ENCODE assay signal across 12 cellular contexts in genomic region chr10:62080905-62081304, GRCh38.
DNase-seq lines count a peak whose midpoint lies in the region; ATAC-seq and TF ChIP-seq lines count a peak whose summit lies in the region.
"Had no signal": no experiment of that assay in that cellular context is flagged by ENCODE, and none has a peak within 500 bp of the region (broad histone marks: within the 10 kb centered on the region; RNA-seq: fewer than 3 reads in every experiment).

No MANE protein-coding gene starts in this region.

- H3K4me2 ChIP-seq in SK-N-SH: peak overlapping the region; percentile 77; the same call in 1 of the 2 replicates
- H3K4me2 ChIP-seq in OCI-LY3 (ENCODE audit: low read length): peak overlapping the region; percentile 75

- no peak for TF ChIP-seq POLR2A in esophagus muscularis mucosa (IDR thresholded peaks at IDR 0.05; ENCODE audit: low read depth)

- H3K9ac ChIP-seq in SK-N-SH (no peak overlapping the region), OCI-LY3 (ENCODE audit: low read length) (peak overlapping the region; percentile 70)

- no peaks in the 10 kb centered on the region for H3K9me2 ChIP-seq in SK-N-SH

- TF ChIP-seq CTCF in SK-N-SH (IDR thresholded peaks at IDR 0.05): no peak; the same call in 1 of the 2 replicates
- no peak for TF ChIP-seq CTCF in OCI-LY3 (IDR thresholded peaks at IDR 0.05; ENCODE audit: low read depth, low read length)
- peak in 1 of 3 experiments; percentile 6 for TF ChIP-seq CTCF in esophagus muscularis mucosa (IDR thresholded peaks at IDR 0.05)

- H3K36me3 Mint-ChIP-seq in stimulated activated memory B cell treated with anti-CD40 and anti-IgM and Interleukin-4, amounts not matched to agents 10 μg/mL and 1 μg/mL and 100 μg/mL, for 72 hours: peaks cover 63% of the 10 kb centered on the region

- POLR2A ChIA-PET in SK-N-SH (lab: Yijun Ruan, JAX): no interaction called here

- H3K27ac ChIP-seq in SK-N-SH (ENCODE audit: low read depth in 2 of 2, low read length in 1 of 2): peak overlapping the region; percentile 91 to 97; a peak in 3 of 4 replicates
- H3K27ac ChIP-seq in OCI-LY3 (ENCODE audit: low read length): peak overlapping the region; percentile 97
- H3K27ac ChIP-seq in esophagus muscularis mucosa (replicated peaks in 1 of 4): peak overlapping the region; percentile 79 to 84 (median 82)
- H3K27ac ChIP-seq: 22Rv1 had no signal

- H3K27me3 ChIP-seq in SK-N-SH (ENCODE audit: insufficient read depth): no peaks in the 10 kb centered on the region
- H3K27me3 ChIP-seq in OCI-LY3 (ENCODE audit: low read depth, low read length): no peaks in the 10 kb centered on the region
- H3K27me3 ChIP-seq in esophagus muscularis mucosa: no peaks in the 10 kb centered on the region

- H3K4me3 ChIP-seq in SK-N-SH (ENCODE audit: low read depth in 2 of 2, low read length in 1 of 2) (no peak overlapping the region), OCI-LY3 (ENCODE audit: low read length) (0 out of 2 replicates have a peak overlapping the region, but pooled peaks have one; percentile 18), esophagus muscularis mucosa (no peak overlapping the region)

- TF ChIP-seq RAD21 in SK-N-SH (IDR thresholded peaks at IDR 0.05; ENCODE audit: low read length): no peak

- H3K4me1 ChIP-seq in SK-N-SH (ENCODE audit: control insufficient read depth in 1 of 2, insufficient read depth in 2 of 2, low read depth in 1 of 2, low read length in 1 of 2) (peaks cover 39 to 64% of the 10 kb centered on the region in 2 experiments), OCI-LY3 (ENCODE audit: low read length) (peaks cover 94% of the 10 kb centered on the region), esophagus muscularis mucosa (peaks cover 70 to 91% (median 83%) of the 10 kb centered on the region in 4 donors)

- H3K27ac Mint-ChIP-seq in stimulated activated memory B cell treated with anti-CD40 and anti-IgM and Interleukin-4, amounts not matched to agents 10 μg/mL and 1 μg/mL and 100 μg/mL, for 72 hours: peak overlapping the region; percentile 96

- H3K79me2 ChIP-seq in SK-N-SH (ENCODE audit: insufficient read depth) (peaks cover 65% of the 10 kb centered on the region), OCI-LY3 (ENCODE audit: low read length) (peaks cover 9% of the 10 kb centered on the region)

- intact Hi-C loops in esophagus muscularis mucosa (cut with DNase I): no loop called here

- H3K4me3 Mint-ChIP-seq in stimulated activated memory B cell treated with anti-CD40 and anti-IgM and Interleukin-4, amounts not matched to agents 10 μg/mL and 1 μg/mL and 100 μg/mL, for 72 hours: peak overlapping the region; percentile 38

- H3K27me3 Mint-ChIP-seq in stimulated activated memory B cell treated with anti-CD40 and anti-IgM and Interleukin-4, amounts not matched to agents 10 μg/mL and 1 μg/mL and 100 μg/mL, for 72 hours: no peaks in the 10 kb centered on the region

- H3K9me3 Mint-ChIP-seq in stimulated activated memory B cell treated with anti-CD40 and anti-IgM and Interleukin-4, amounts not matched to agents 10 μg/mL and 1 μg/mL and 100 μg/mL, for 72 hours: no peaks in the 10 kb centered on the region

- H3K4me1 Mint-ChIP-seq in stimulated activated memory B cell treated with anti-CD40 and anti-IgM and Interleukin-4, amounts not matched to agents 10 μg/mL and 1 μg/mL and 100 μg/mL, for 72 hours: peaks cover 78% of the 10 kb centered on the region

- no peak for ATAC-seq in SK-N-SH treated with all-trans-retinoic acid at 6 μM for 48 hours
- no peak for ATAC-seq in stimulated activated memory B cell treated with anti-CD40 and anti-IgM and Interleukin-4, amounts not matched to agents 10 μg/mL and 1 μg/mL and 100 μg/mL, for 72 hours
- ATAC-seq in GM21447 (IDR thresholded peaks at IDR 0.05; ENCODE audit: unreplicated experiment): no peak
- no peak for ATAC-seq in HG02763 (IDR thresholded peaks at IDR 0.05; ENCODE audit: unreplicated experiment)

- no peak for DNase-seq in SK-N-SH
- no peak for DNase-seq in esophagus muscularis mucosa (ENCODE audit: extremely low spot score)
- DNase-seq in amygdala (lab: John Stamatoyannopoulos, UW): no peak
- DNase-seq: activated CD8-positive, alpha-beta memory T cell treated with anti-CD3 and anti-CD28 coated beads, Interleukin-2, amount 50 U/mL, for 4 hours; retina; stimulated activated naive CD4-positive, alpha-beta T cell had no signal

- H2AFZ ChIP-seq in SK-N-SH (ENCODE audit: low read depth) (no peak overlapping the region), OCI-LY3 (ENCODE audit: low read depth, low read length) (no peak overlapping the region)

- CTCF ChIA-PET in SK-N-SH (lab: Yijun Ruan, JAX): interaction anchor here (1.0 to 1.6 kb wide), 3 partner anchors 12 to 184 kb away, joined by 3 to 5 read pairs (median 3); no protein-coding TSS in a partner anchor

- 90% methylated on average over 2 of the region's 5 CpGs for WGBS in SK-N-SH (ENCODE audit: low lambda C conversion rate)
- 86% methylated on average over 5 of the region's 5 CpGs for WGBS in esophagus muscularis mucosa

- no peaks in the 10 kb centered on the region for H4K20me1 ChIP-seq in SK-N-SH (ENCODE audit: insufficient read depth)
- no peaks in the 10 kb centered on the region for H4K20me1 ChIP-seq in OCI-LY3 (ENCODE audit: insufficient read depth, low read length)

- H3K9me3 ChIP-seq in SK-N-SH (no peaks in the 10 kb centered on the region), OCI-LY3 (ENCODE audit: insufficient read depth, low read length) (no peaks in the 10 kb centered on the region), esophagus muscularis mucosa (no peaks in the 10 kb centered on the region)

- peaks cover 63% of the 10 kb centered on the region for H3F3A ChIP-seq in SK-N-SH (replicated peaks; ENCODE audit: insufficient read depth)

- no peak for TF ChIP-seq EP300 in SK-N-SH (IDR thresholded peaks at IDR 0.05; ENCODE audit: borderline replicate concordance in 1 of 2, low read depth in 1 of 2, low read length in 1 of 2)
- TF ChIP-seq EP300 in esophagus muscularis mucosa (IDR thresholded peaks at IDR 0.05): no peak

- peaks cover 17 to 25% of the 10 kb centered on the region in 2 experiments for H3K36me3 ChIP-seq in SK-N-SH (replicated peaks in 1 of 2; ENCODE audit: control insufficient read depth in 1 of 2, insufficient read depth in 2 of 2, low read length in 1 of 2)
- peaks cover 21% of the 10 kb centered on the region for H3K36me3 ChIP-seq in OCI-LY3 (replicated peaks; ENCODE audit: low read depth, low read length)
- H3K36me3 ChIP-seq in esophagus muscularis mucosa: peaks cover 3 to 19% (median 10%) of the 10 kb centered on the region in 4 donors

TF ChIP-seq in SK-N-SH, 30 proteins besides CTCF, POLR2A, EP300 and RAD21:
- TF ChIP-seq IRF3 (IDR thresholded peaks at IDR 0.05; ENCODE audit: low read depth, low read length) (no peak), FOXM1 (IDR thresholded peaks at IDR 0.05; ENCODE audit: low read depth) (no peak), FOSL2 (IDR thresholded peaks at IDR 0.05; ENCODE audit: borderline replicate concordance, low read depth) (no peak), NRF1 (IDR thresholded peaks at IDR 0.05; ENCODE audit: low read depth, low read length) (no peak), ELF1 (IDR thresholded peaks at IDR 0.05) (no peak)

TF ChIP-seq in SK-N-SH treated with all-trans-retinoic acid at 6 μM for 48 hours, 23 proteins besides CTCF, POLR2A, EP300 and RAD21 (continues in another document):
- TF ChIP-seq CREB5 (CRISPR knock-in tag; IDR thresholded peaks at IDR 0.05; ENCODE audit: low read depth) (no peak), PATZ1 (CRISPR knock-in tag; IDR thresholded peaks at IDR 0.05; ENCODE audit: borderline replicate concordance) (no peak)
